ENCODE assay signal across 24 cellular contexts in the genomic region with DNA sequence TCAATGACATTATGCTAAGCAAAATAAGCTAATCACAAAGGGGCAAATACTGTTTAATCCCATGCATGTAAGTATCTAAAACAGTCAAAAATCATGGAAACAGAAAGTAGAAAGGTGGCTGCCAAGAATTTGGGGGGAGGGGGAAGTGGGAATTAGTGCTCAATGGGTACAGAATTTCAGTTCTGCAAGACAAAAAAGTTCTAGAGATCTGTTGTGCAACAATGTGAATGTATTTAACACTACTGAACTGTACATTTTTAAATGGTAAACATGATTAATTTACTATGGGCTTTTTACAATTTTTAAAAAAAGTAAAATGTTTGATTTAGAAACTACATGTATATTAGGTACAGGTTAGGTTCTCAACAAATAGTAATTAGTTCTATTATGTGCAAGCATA.
"Had no signal": no experiment of that assay in that cellular context is flagged by ENCODE, and none has a peak within 500 bp of the region (broad histone marks: within the 10 kb centered on the region; RNA-seq: fewer than 3 reads in every experiment).

No MANE protein-coding gene starts in this region.

- H3K4me3 Mint-ChIP-seq: activated CD4-positive, alpha-beta memory T cell treated with anti-CD3 and anti-CD28 coated beads, Interleukin-2, amount 10 ng/mL, durations not matched to agents 7 days and 5 days; activated CD4-positive, alpha-beta T cell treated with anti-CD3 and anti-CD28 coated beads for 36 hours; activated T-cell treated with anti-CD3 and anti-CD28 coated beads, Interleukin-2, amount 50 U/mL, for 72 hours; T-cell had no signal

- ATAC-seq: activated CD4-positive, alpha-beta T cell treated with anti-CD3 and anti-CD28 coated beads for 36 hours; PC-3; T-cell had no signal

- H3K4me3 ChIP-seq: breast epithelium, SK-N-MC had no signal

- H3K27ac Mint-ChIP-seq: activated CD4-positive, alpha-beta memory T cell treated with anti-CD3 and anti-CD28 coated beads, Interleukin-2, amount 10 ng/mL, durations not matched to agents 7 days and 5 days; activated CD4-positive, alpha-beta T cell treated with anti-CD3 and anti-CD28 coated beads for 36 hours; T-cell had no signal

- H3K27me3 Mint-ChIP-seq: activated CD4-positive, alpha-beta memory T cell treated with anti-CD3 and anti-CD28 coated beads, Interleukin-2, amount 10 ng/mL, durations not matched to agents 7 days and 5 days; activated CD4-positive, alpha-beta T cell treated with anti-CD3 and anti-CD28 coated beads for 36 hours; T-cell had no signal

- H3K27me3 ChIP-seq: breast epithelium had no signal

- H3K27ac ChIP-seq: breast epithelium, SK-N-MC, WERI-Rb-1 had no signal

- H3K4me1 ChIP-seq: breast epithelium had no signal

- H3K36me3 ChIP-seq: breast epithelium had no signal

- DNase-seq: activated CD4-positive, alpha-beta memory T cell treated with anti-CD3 and anti-CD28 coated beads, Interleukin-2, amount 10 ng/mL, durations not matched to agents 7 days and 5 days; activated CD4-positive, alpha-beta T cell treated with anti-CD3 and anti-CD28 coated beads for 36 hours; activated CD4-positive, alpha-beta T cell treated with anti-CD3 and anti-CD28 coated beads, Interleukin-2, amount 50 U/mL, for 1 hour; activated CD8-positive, alpha-beta memory T cell treated with anti-CD3 and anti-CD28 coated beads, Interleukin-2, amount 50 U/mL, for 4 hours; activated naive CD4-positive, alpha-beta T cell treated with anti-CD3 and anti-CD28 coated beads, Interleukin-2, amount 50 U/mL, for 16 hours; activated T-cell treated with anti-CD3 and anti-CD28 coated beads, Interleukin-2, amount 50 U/mL, for 72 hours; aorta; caudate nucleus; MM.1S; NCI-H1092 treated with DMSO at 0.1 percent for 48 hours; NCI-H1417 treated with DMSO at 0.1 percent for 48 hours; NCI-H1694; NCI-H2029; NCI-H2107; NCI-H2171 treated with DMSO at 0.1 percent for 48 hours; NCI-H226; NCI-H526; NCI-H774; PC-3; SHP77; T-cell; WERI-Rb-1 had no signal
